In the genomic region with DNA sequence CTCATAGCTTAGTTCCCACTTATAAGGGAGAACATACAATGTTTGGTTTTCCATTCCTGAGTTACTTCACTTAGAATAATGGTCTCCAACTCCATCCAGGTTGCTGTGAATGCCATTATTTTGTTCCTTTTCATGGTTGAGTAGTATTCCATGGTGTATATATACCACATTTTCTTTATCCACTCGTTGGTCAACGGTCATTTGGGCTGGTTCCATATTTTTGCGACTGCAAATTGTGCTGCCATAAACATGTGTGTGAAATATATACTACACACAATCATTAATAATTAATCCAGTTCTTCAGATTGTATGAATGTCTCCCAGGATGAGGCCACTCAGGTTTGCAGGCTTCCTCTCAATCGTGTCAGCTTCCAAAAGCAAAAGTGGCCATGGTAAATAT, we compare ENCODE assay signal across 4 cellular contexts. TPM values are rescaled to one million over a fixed set of nuclear protein-coding genes. Genes with fewer than 3 reads are reported as not detected.
"Had no signal": no experiment of that assay in that cellular context is flagged by ENCODE, and none has a peak within 500 bp of the region (broad histone marks: within the 10 kb centered on the region; RNA-seq: fewer than 3 reads in every experiment).

No MANE protein-coding gene starts in this region.

RNA-seq across cellular contexts. Expression of gene ROS1, which starts 42.8 kb away (rescaled TPM):
- total RNA-seq: OCI-LY7, PC-9, SJSA1, SK-MEL-5 had no signal
